12 cellular contexts compared by ENCODE assay signal in the genomic region with DNA sequence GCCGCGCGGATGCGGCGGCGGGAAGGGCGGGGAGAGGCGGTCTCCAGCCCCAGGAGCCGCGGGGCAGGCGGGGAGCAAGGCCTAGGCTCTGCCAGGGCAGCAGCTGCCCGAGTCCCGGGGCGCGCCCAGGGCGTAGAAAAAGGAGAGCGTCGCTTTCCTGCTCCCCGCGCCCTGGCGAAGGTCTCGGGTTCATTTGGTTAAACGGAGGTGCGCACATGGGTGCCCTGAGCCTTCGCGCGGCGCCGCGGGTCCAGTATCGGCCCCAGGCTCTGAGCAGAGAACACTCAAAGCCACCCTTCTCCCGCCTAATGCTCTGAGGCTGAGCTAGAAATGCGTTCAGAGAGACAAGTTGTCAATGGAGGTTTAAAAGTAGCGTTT. TPM values are rescaled to one million over a fixed set of nuclear protein-coding genes. Genes with fewer than 3 reads are reported as not detected.
DNase-seq lines count a peak whose midpoint lies in the region; ATAC-seq and TF ChIP-seq lines count a peak whose summit lies in the region.
"Had no signal": no experiment of that assay in that cellular context is flagged by ENCODE, and none has a peak within 500 bp of the region (broad histone marks: within the 10 kb centered on the region; RNA-seq: fewer than 3 reads in every experiment).

No MANE protein-coding gene starts in this region.

- ATAC-seq in activated T-cell treated with anti-CD3 and anti-CD28 coated beads, Interleukin-2, amount 50 U/mL, for 4 hours, result no peak
- no peak for ATAC-seq in activated T-cell treated with anti-CD3 and anti-CD28 coated beads, Interleukin-2, amount 50 U/mL, for 72 hours (replicated peaks in 1 of 2)
- ATAC-seq: naive thymus-derived CD4-positive, alpha-beta T cell had no signal

- H3K4me3 ChIP-seq in adipocyte (ENCODE audit: low read length) (peak overlapping the region; percentile 71), iPS-11a (ENCODE audit: low read depth, low read length) (peak overlapping the region; percentile 14)

- H3K9me3 ChIP-seq in ES-I3 (ENCODE audit: control insufficient read depth, insufficient read depth, low read length), result no peaks in the 10 kb centered on the region; the same call in 1 of the 2 replicates
- peaks cover 33% of the 10 kb centered on the region for H3K9me3 ChIP-seq in adipocyte (ENCODE audit: control insufficient read depth, low read length)

- H3K9me3 Mint-ChIP-seq in progenitor cell of endocrine pancreas (ENCODE audit: low read depth), result peaks cover 8% of the 10 kb centered on the region
- peaks cover 18% of the 10 kb centered on the region for H3K9me3 Mint-ChIP-seq in activated T-cell treated with anti-CD3 and anti-CD28 coated beads, Interleukin-2, amount 50 U/mL, for 4 hours
- peaks cover 1 to 2% of the 10 kb centered on the region in 2 donors for H3K9me3 Mint-ChIP-seq in activated T-cell treated with anti-CD3 and anti-CD28 coated beads, Interleukin-2, amount 50 U/mL, for 72 hours

- H3K36me3 ChIP-seq in ES-I3 (ENCODE audit: insufficient read depth, low read length), result no peaks in the 10 kb centered on the region
- no peaks in the 10 kb centered on the region for H3K36me3 ChIP-seq in adipocyte (ENCODE audit: control insufficient read depth, insufficient read depth, low read length, severe bottlenecking)

- peak overlapping the region; percentile 52 for H3K4me3 Mint-ChIP-seq in progenitor cell of endocrine pancreas (ENCODE audit: low read depth)
- no peak overlapping the region for H3K4me3 Mint-ChIP-seq in activated T-cell treated with anti-CD3 and anti-CD28 coated beads, Interleukin-2, amount 50 U/mL, for 4 hours
- H3K4me3 Mint-ChIP-seq in activated T-cell treated with anti-CD3 and anti-CD28 coated beads, Interleukin-2, amount 50 U/mL, for 72 hours, result no peak overlapping the region
- H3K4me3 Mint-ChIP-seq: activated naive CD4-positive, alpha-beta T cell treated with anti-CD3 and anti-CD28 coated beads, Interleukin-2, amount 10 ng/mL, durations not matched to agents 7 days and 5 days had no signal

- H3K36me3 Mint-ChIP-seq in progenitor cell of endocrine pancreas (ENCODE audit: insufficient read depth), result no peaks in the 10 kb centered on the region
- no peaks in the 10 kb centered on the region for H3K36me3 Mint-ChIP-seq in activated T-cell treated with anti-CD3 and anti-CD28 coated beads, Interleukin-2, amount 50 U/mL, for 4 hours (ENCODE audit: insufficient read depth)
- H3K36me3 Mint-ChIP-seq in activated T-cell treated with anti-CD3 and anti-CD28 coated beads, Interleukin-2, amount 50 U/mL, for 72 hours (ENCODE audit: insufficient read depth in 2 of 2), result peaks cover 2% of the 10 kb centered on the region in 2 donors
- H3K36me3 Mint-ChIP-seq: activated naive CD4-positive, alpha-beta T cell treated with anti-CD3 and anti-CD28 coated beads, Interleukin-2, amount 10 ng/mL, durations not matched to agents 7 days and 5 days; naive thymus-derived CD4-positive, alpha-beta T cell had no signal

- peaks cover 8% of the 10 kb centered on the region for H3K4me1 Mint-ChIP-seq in progenitor cell of endocrine pancreas (ENCODE audit: low read depth)
- no peaks in the 10 kb centered on the region for H3K4me1 Mint-ChIP-seq in activated T-cell treated with anti-CD3 and anti-CD28 coated beads, Interleukin-2, amount 50 U/mL, for 4 hours (ENCODE audit: low read depth)
- H3K4me1 Mint-ChIP-seq in activated T-cell treated with anti-CD3 and anti-CD28 coated beads, Interleukin-2, amount 50 U/mL, for 72 hours (ENCODE audit: low read depth), result no peaks in the 10 kb centered on the region
- H3K4me1 Mint-ChIP-seq: activated naive CD4-positive, alpha-beta T cell treated with anti-CD3 and anti-CD28 coated beads, Interleukin-2, amount 10 ng/mL, durations not matched to agents 7 days and 5 days; naive thymus-derived CD4-positive, alpha-beta T cell had no signal

- H3K9ac ChIP-seq in ES-I3 (ENCODE audit: low read depth, low read length), result peak overlapping the region; percentile 51; the same call in 1 of the 2 replicates
- H3K9ac ChIP-seq in adipocyte (ENCODE audit: low read length), result no peak overlapping the region

- peaks cover 54% of the 10 kb centered on the region for H3K27me3 Mint-ChIP-seq in progenitor cell of endocrine pancreas
- H3K27me3 Mint-ChIP-seq in activated T-cell treated with anti-CD3 and anti-CD28 coated beads, Interleukin-2, amount 50 U/mL, for 4 hours (ENCODE audit: low read depth), result peaks cover 43% of the 10 kb centered on the region
- peaks cover 29% of the 10 kb centered on the region for H3K27me3 Mint-ChIP-seq in activated T-cell treated with anti-CD3 and anti-CD28 coated beads, Interleukin-2, amount 50 U/mL, for 72 hours (ENCODE audit: low read depth)

- no peak for TF ChIP-seq CTCF in progenitor cell of endocrine pancreas (IDR thresholded peaks at IDR 0.05; ENCODE audit: unreplicated experiment)

- H3K4me1 ChIP-seq in ES-I3 (ENCODE audit: insufficient read depth, low read length), result no peaks in the 10 kb centered on the region
- H3K4me1 ChIP-seq in adipocyte (ENCODE audit: control insufficient read depth, insufficient read depth, low read length), result no peaks in the 10 kb centered on the region

- DNase-seq in adipocyte (ENCODE audit: low read depth) (no peak), progenitor cell of endocrine pancreas (ENCODE audit: low spot score, unreplicated experiment) (no peak), amniotic stem cell (lab: John Stamatoyannopoulos, UW) (no peak), HUDEP-2 (lab: John Stamatoyannopoulos, UW; ENCODE audit: unreplicated experiment in 76 of 76) (no peak)
- DNase-seq in activated T-cell treated with anti-CD3 and anti-CD28 coated beads, Interleukin-2, amount 50 U/mL, for 4 hours, result no peak
- DNase-seq in activated T-cell treated with anti-CD3 and anti-CD28 coated beads, Interleukin-2, amount 50 U/mL, for 72 hours, result no peak
- DNase-seq: activated naive CD4-positive, alpha-beta T cell treated with anti-CD3 and anti-CD28 coated beads, Interleukin-2, amount 10 ng/mL, durations not matched to agents 7 days and 5 days; naive thymus-derived CD4-positive, alpha-beta T cell; SIG-M5 had no signal

- peaks cover 39% of the 10 kb centered on the region for H3K27me3 ChIP-seq in adipocyte (replicated peaks; ENCODE audit: control insufficient read depth, insufficient read depth, low read length)

- H3K27ac Mint-ChIP-seq in progenitor cell of endocrine pancreas, result no peak overlapping the region
- H3K27ac Mint-ChIP-seq in activated T-cell treated with anti-CD3 and anti-CD28 coated beads, Interleukin-2, amount 50 U/mL, for 72 hours, result no peak overlapping the region
- H3K27ac Mint-ChIP-seq: activated naive CD4-positive, alpha-beta T cell treated with anti-CD3 and anti-CD28 coated beads, Interleukin-2, amount 10 ng/mL, durations not matched to agents 7 days and 5 days; naive thymus-derived CD4-positive, alpha-beta T cell had no signal

RNA-seq across cellular contexts. Expression of gene TMEM132C, which starts 1.4 kb away (rescaled TPM):
- total RNA-seq in progenitor cell of endocrine pancreas, result 0.29 and 0.31 TPM in 2 replicates
- not detected for total RNA-seq in activated T-cell treated with anti-CD3 and anti-CD28 coated beads, Interleukin-2, amount 50 U/mL, for 4 hours
- total RNA-seq in activated T-cell treated with anti-CD3 and anti-CD28 coated beads, Interleukin-2, amount 50 U/mL, for 72 hours, result not detected
- total RNA-seq: HT1080; naive thymus-derived CD4-positive, alpha-beta T cell had no signal
